8 cellular contexts compared by ENCODE assay signal in genomic region chr4:119211856-119212250, GRCh38. TPM values are rescaled to one million over a fixed set of nuclear protein-coding genes. Genes with fewer than 3 reads are reported as not detected.
DNase-seq lines count a peak whose midpoint lies in the region; ATAC-seq and TF ChIP-seq lines count a peak whose summit lies in the region.

No MANE protein-coding gene starts in this region.

- TF ChIP-seq CTCF in cardiac muscle cell (IDR thresholded peaks at IDR 0.05; ENCODE audit: low read depth, low read length) (no peak), WERI-Rb-1 (IDR thresholded peaks at IDR 0.05; ENCODE audit: low read depth, low read length) (no peak), right atrium auricular region (IDR thresholded peaks at IDR 0.05) (no peak)

- peak overlapping the region; percentile 87 for H3K9ac ChIP-seq in skeletal muscle satellite cell (ENCODE audit: low read depth, low read length)

- intact Hi-C loops in cardiac septum (cut with DNase I) = loop anchor here (2.0 to 10.0 kb wide), 6 partner anchors 70 to 467 kb away; no protein-coding TSS in a partner anchor

- H3K4me1 ChIP-seq in cardiac muscle cell (ENCODE audit: low read depth) (peaks cover 31% of the 10 kb centered on the region), right atrium auricular region (peaks cover 0 to 24% of the 10 kb centered on the region in 2 donors), skeletal muscle satellite cell (ENCODE audit: control insufficient read depth, insufficient read depth, low read length) (peaks cover 48% of the 10 kb centered on the region)

- peak overlapping the region; percentile 89 for H3K4me2 ChIP-seq in skeletal muscle satellite cell (ENCODE audit: low read length)

- H3K27me3 ChIP-seq in cardiac muscle cell (no peaks in the 10 kb centered on the region), WERI-Rb-1 (ENCODE audit: insufficient read depth, low read depth, severe bottlenecking) (no peaks in the 10 kb centered on the region), right atrium auricular region (no peaks in the 10 kb centered on the region), skeletal muscle satellite cell (ENCODE audit: control insufficient read depth, insufficient read depth, low read length) (no peaks in the 10 kb centered on the region)

- peak overlapping the region; percentile 83 for H3K27ac ChIP-seq in cardiac muscle cell
- peak overlapping the region; percentile 38 for H3K27ac ChIP-seq in WERI-Rb-1
- peak overlapping the region; percentile 96 to 97 for H3K27ac ChIP-seq in right atrium auricular region

- H3K9me3 ChIP-seq in cardiac muscle cell (ENCODE audit: low read depth) (no peaks in the 10 kb centered on the region), WERI-Rb-1 (ENCODE audit: severe bottlenecking) (peaks cover 3% of the 10 kb centered on the region), right atrium auricular region (no peaks in the 10 kb centered on the region), skeletal muscle satellite cell (replicated peaks; ENCODE audit: low read length) (no peaks in the 10 kb centered on the region)

- H3K4me3 ChIP-seq in cardiac muscle cell = peak overlapping the region; percentile 73
- peak overlapping the region; percentile 89 for H3K4me3 ChIP-seq in WERI-Rb-1 (ENCODE audit: low read depth, low read length)
- H3K4me3 ChIP-seq in right atrium auricular region = peak overlapping the region; percentile 86 to 91
- peak overlapping the region; percentile 85 for H3K4me3 ChIP-seq in skeletal muscle satellite cell (ENCODE audit: low read length)

- peak; percentile 3 for ATAC-seq in HG03045 (IDR thresholded peaks at IDR 0.05; ENCODE audit: unreplicated experiment)

- no peaks in the 10 kb centered on the region for H3K36me3 ChIP-seq in cardiac muscle cell
- no peaks in the 10 kb centered on the region for H3K36me3 ChIP-seq in WERI-Rb-1
- peaks cover 4% of the 10 kb centered on the region for H3K36me3 ChIP-seq in right atrium auricular region
- H3K36me3 ChIP-seq in skeletal muscle satellite cell (ENCODE audit: insufficient read depth, low read length) = no peaks in the 10 kb centered on the region

- DNase-seq in cardiac muscle cell (ENCODE audit: low read depth in 1 of 2, low spot score in 1 of 2) = no peak
- DNase-seq in cardiac septum (ENCODE audit: low spot score) = no peak
- no peak for DNase-seq in WERI-Rb-1
- no peak for DNase-seq in right atrium auricular region (ENCODE audit: low spot score)
- DNase-seq in NCI-H1105 treated with DMSO at 0.1 percent for 48 hours (lab: John Stamatoyannopoulos, UW) = no peak
- no peak for DNase-seq in GDM1 (lab: John Stamatoyannopoulos, UW)

RNA-seq across cellular contexts. Expression of gene USP53, which starts 0.7 kb away (rescaled TPM):
- 17.8 and 28.1 TPM in 2 replicates for total RNA-seq in cardiac muscle cell
- polyA plus RNA-seq in cardiac muscle cell = 14.1 and 21.8 TPM in 2 replicates
- 49.7 TPM for total RNA-seq in cardiac septum
- 10 to 100 TPM; 51.5 to 62.9 TPM for total RNA-seq in right atrium auricular region
- 31.9 and 53.2 TPM in 2 replicates for total RNA-seq in skeletal muscle satellite cell (2012; rRNA removed)

Comparison
In these comparisons a context has a peak if more than half of its experiments do, and no peak if none do; other contexts are left out.
1. H3K27ac ChIP-seq: peak in every context shown above with its lines; median percentile 96 in right atrium auricular region; 83 in cardiac muscle cell; 38 in WERI-Rb-1.